8 cellular contexts compared by ENCODE assay signal in the genomic region with DNA sequence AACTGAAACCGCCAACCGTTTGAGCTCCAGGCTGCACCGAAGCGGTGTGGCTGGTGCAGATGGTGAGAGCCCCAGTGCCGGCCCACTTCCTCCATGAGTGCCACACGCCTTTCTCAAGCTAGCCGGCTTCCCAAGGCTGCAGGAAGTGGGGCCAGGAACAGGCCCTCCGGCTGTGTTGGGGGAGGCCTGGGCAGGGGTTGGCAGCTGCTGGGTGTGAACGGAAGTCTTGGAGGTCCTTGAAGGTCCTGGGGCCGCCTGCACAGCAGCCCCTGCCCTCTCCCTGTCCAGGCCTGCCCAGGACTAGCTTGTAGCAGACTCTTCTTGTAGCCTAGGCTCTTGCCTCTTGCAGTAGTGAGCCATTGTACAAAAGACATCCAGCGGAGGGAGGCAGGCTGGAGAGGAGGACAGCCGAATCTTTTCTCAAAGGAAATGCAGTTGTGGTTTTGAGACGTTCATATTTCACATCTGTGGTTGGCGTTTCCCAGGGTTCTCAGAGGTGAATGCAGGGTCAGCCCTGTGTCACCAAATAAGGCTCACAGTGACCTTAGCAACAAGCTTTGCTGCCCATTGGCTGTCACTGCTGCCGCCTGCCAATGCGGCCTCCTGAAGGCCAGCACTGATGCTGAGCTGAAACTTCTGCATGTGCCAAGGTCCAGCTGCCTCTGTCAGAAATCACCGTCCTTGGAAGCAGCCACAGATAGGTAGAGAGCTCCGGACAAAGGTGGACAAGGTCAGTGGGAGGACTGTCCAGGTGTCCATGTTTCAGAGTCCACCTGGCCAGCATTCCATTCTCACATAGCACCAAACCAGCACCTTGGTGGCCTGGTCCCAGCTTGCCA. TPM values are rescaled to one million over a fixed set of nuclear protein-coding genes. Genes with fewer than 3 reads are reported as not detected.
A peak's percentile ranks its signal among the peaks of the same experiment; 100 is the strongest.
DNase-seq lines count a peak whose midpoint lies in the region; ATAC-seq, FAIRE-seq and TF ChIP-seq lines count a peak whose summit lies in the region.

No MANE protein-coding gene starts in this region.

- peak overlapping the region; percentile 69 for H3K27ac ChIP-seq in naive thymus-derived CD4-positive, alpha-beta T cell (ENCODE audit: low read depth, low read length)

- DNase-seq in stimulated activated CD4-positive, alpha-beta T cell treated with anti-CD3 and anti-CD28 coated beads, Interleukin-1b, Interleukin-23, amount 100 ng/mL, for 48 hours, result peak; percentile 70
- no peak for DNase-seq in stimulated activated CD4-positive, alpha-beta T cell treated with anti-CD3 and anti-CD28 coated beads, Interleukin-4, amount 100 ng/mL, for 4 hours
- DNase-seq in SKM-1 (lab: John Stamatoyannopoulos, UW; ENCODE audit: unreplicated experiment), result peak; percentile 88
- DNase-seq in bronchial epithelial cell (ENCODE audit: low read depth), result peak; percentile 54
- peak in 8 of 9 donors; percentile 58 to 76 (median 72) for DNase-seq in naive thymus-derived CD4-positive, alpha-beta T cell
- no peak for DNase-seq in NCI-H146 treated with DMSO at 0.1 percent for 48 hours (lab: John Stamatoyannopoulos, UW; ENCODE audit: unreplicated experiment)
- DNase-seq in occipital lobe (lab: John Stamatoyannopoulos, UW), result no peak

- CTCF ChIA-PET in naive thymus-derived CD4-positive, alpha-beta T cell (lab: Charles Lee), result interaction anchor here (0.8 to 4.9 kb wide), 18 partner anchors 10 to 80 kb away, joined by 3 to 25 read pairs (median 6); partner anchors contain the start of gene IRF1

- no peaks in the 10 kb centered on the region for H3K36me3 ChIP-seq in bronchial epithelial cell (ENCODE audit: control insufficient read depth, insufficient read depth, low read length)
- H3K36me3 ChIP-seq in naive thymus-derived CD4-positive, alpha-beta T cell (ENCODE audit: control insufficient read depth in 2 of 3, insufficient read depth in 3 of 3, low read length in 3 of 3), result no peaks in the 10 kb centered on the region

- no peak for TF ChIP-seq CTCF in bronchial epithelial cell (IDR thresholded peaks at IDR 0.05; ENCODE audit: insufficient read depth, low read length, severe bottlenecking)

- peak overlapping the region; percentile 83 to 95 (median 94) for H3K27ac Mint-ChIP-seq in naive thymus-derived CD4-positive, alpha-beta T cell

- intact Hi-C loops in naive thymus-derived CD4-positive, alpha-beta T cell (cut with micrococcal nuclease), result loop anchor here (1.0 to 2.0 kb wide), 5 partner anchors 8 to 55 kb away; no protein-coding TSS in a partner anchor

- no peak for FAIRE-seq in bronchial epithelial cell (lab: Jason Lieb, UNC)

- H3K27me3 Mint-ChIP-seq in naive thymus-derived CD4-positive, alpha-beta T cell, result no peaks in the 10 kb centered on the region

- peak; percentile 60 for ATAC-seq in HG03064 (IDR thresholded peaks at IDR 0.05; ENCODE audit: low read depth, unreplicated experiment)
- peak; percentile 81 for ATAC-seq in naive thymus-derived CD4-positive, alpha-beta T cell

- peaks cover 58 to 98% (median 97%) of the 10 kb centered on the region in 7 donors for H3K4me1 Mint-ChIP-seq in naive thymus-derived CD4-positive, alpha-beta T cell

- H3K4me3 Mint-ChIP-seq in naive thymus-derived CD4-positive, alpha-beta T cell, result peak overlapping the region; percentile 72 to 87 (median 78)

- peaks cover 71 to 94% of the 10 kb centered on the region in 2 donors for H3K4me1 ChIP-seq in naive thymus-derived CD4-positive, alpha-beta T cell (ENCODE audit: control insufficient read depth in 2 of 2, insufficient read depth in 2 of 2, low read length in 2 of 2)

- no peaks in the 10 kb centered on the region for H3K9me3 ChIP-seq in naive thymus-derived CD4-positive, alpha-beta T cell (ENCODE audit: control insufficient read depth in 2 of 3, low read length in 3 of 3)

- no peaks in the 10 kb centered on the region for H3K27me3 ChIP-seq in bronchial epithelial cell (ENCODE audit: control insufficient read depth, insufficient read depth, low read length)
- H3K27me3 ChIP-seq in naive thymus-derived CD4-positive, alpha-beta T cell (ENCODE audit: control insufficient read depth in 2 of 2, insufficient read depth in 2 of 2, low read length in 2 of 2), result no peaks in the 10 kb centered on the region

- peaks cover 0 to 2% (median 0%) of the 10 kb centered on the region in 11 donors for H3K9me3 Mint-ChIP-seq in naive thymus-derived CD4-positive, alpha-beta T cell

- POLR2A ChIA-PET in naive thymus-derived CD4-positive, alpha-beta T cell (lab: Charles Lee), result interaction anchor here (0.6 to 13.1 kb wide), 21 partner anchors 8 to 362 kb away, joined by 3 to 268 read pairs (median 7); partner anchors contain the start of gene IRF1

- no peak overlapping the region for H3K4me3 ChIP-seq in bronchial epithelial cell (ENCODE audit: low read depth, low read length)
- H3K4me3 ChIP-seq in naive thymus-derived CD4-positive, alpha-beta T cell (ENCODE audit: low read length), result peak overlapping the region; percentile 57

- peaks cover 0 to 53% (median 12%) of the 10 kb centered on the region in 5 donors for H3K36me3 Mint-ChIP-seq in naive thymus-derived CD4-positive, alpha-beta T cell

RNA-seq across cellular contexts. Expression of gene IRF1, which starts 23.9 kb away (rescaled TPM):
- total RNA-seq in bronchial epithelial cell, result 2.9 and 7.4 TPM in 2 replicates
- 100 to 1,000 TPM; 118 to 632 (median 549) TPM for total RNA-seq in naive thymus-derived CD4-positive, alpha-beta T cell
- 100 to 1,000 TPM; 148 to 174 TPM for polyA plus RNA-seq in naive thymus-derived CD4-positive, alpha-beta T cell
- 2.0 TPM for total RNA-seq in occipital lobe

Comparison
In these comparisons a context has a peak if more than half of its experiments do, and no peak if none do; other contexts are left out.
1. DNase-seq: peak in stimulated activated CD4-positive, alpha-beta T cell treated with anti-CD3 and anti-CD28 coated beads, Interleukin-1b, Interleukin-23, amount 100 ng/mL, for 48 hours (single experiment), SKM-1 (single experiment), bronchial epithelial cell (single experiment) and naive thymus-derived CD4-positive, alpha-beta T cell (8 of 9); none in stimulated activated CD4-positive, alpha-beta T cell treated with anti-CD3 and anti-CD28 coated beads, Interleukin-4, amount 100 ng/mL, for 4 hours (0 of 2), NCI-H146 treated with DMSO at 0.1 percent for 48 hours (single experiment) and occipital lobe (single experiment).
2. RNA of gene IRF1, which starts 23.9 kb away (total RNA-seq): 118 to 632 TPM in naive thymus-derived CD4-positive, alpha-beta T cell; 2.9 to 7.4 TPM in bronchial epithelial cell and 2.0 TPM in occipital lobe (single experiment); every median in the first group is over 10 times any median in the second.